21 cellular contexts compared by ENCODE assay signal in genomic region chr9:117750401-117750800, GRCh38. TPM values are rescaled to one million over a fixed set of nuclear protein-coding genes. Genes with fewer than 3 reads are reported as not detected.
DNase-seq lines count a peak whose midpoint lies in the region; ATAC-seq and TF ChIP-seq lines count a peak whose summit lies in the region.
"Had no signal": no experiment of that assay in that cellular context is flagged by ENCODE, and none has a peak within 500 bp of the region (broad histone marks: within the 10 kb centered on the region; RNA-seq: fewer than 3 reads in every experiment).

No MANE protein-coding gene starts in this region.

- no peak overlapping the region for H2BK5ac ChIP-seq in neuronal stem cell (ENCODE audit: low read length)

- H3K79me1 ChIP-seq in neuronal stem cell (ENCODE audit: low read depth, low read length), result no peaks in the 10 kb centered on the region

- no peak overlapping the region for H3K23ac ChIP-seq in neuronal stem cell (ENCODE audit: low read depth, low read length, poor library complexity)

- H3K27me3 ChIP-seq in endodermal cell (ENCODE audit: control insufficient read depth, insufficient read depth, low read length, poor library complexity, severe bottlenecking), result peaks cover 6% of the 10 kb centered on the region
- no peaks in the 10 kb centered on the region for H3K27me3 ChIP-seq in neuronal stem cell (ENCODE audit: control insufficient read depth in 3 of 3, insufficient read depth in 3 of 3, low read depth in 1 of 3, low read length in 3 of 3)
- no peaks in the 10 kb centered on the region for H3K27me3 ChIP-seq in ovary

- H3K9me3 Mint-ChIP-seq in endodermal cell, result peaks cover 8% of the 10 kb centered on the region
- H3K9me3 Mint-ChIP-seq in stimulated activated naive CD8-positive, alpha-beta T cell treated with anti-CD3 and anti-CD28 coated beads, Interleukin-15, amount 100 ng/mL, for 72 hours, result peaks cover 0 to 16% of the 10 kb centered on the region in 2 donors
- H3K9me3 Mint-ChIP-seq: CD8-positive, alpha-beta T cell had no signal

- no peak overlapping the region for H4K91ac ChIP-seq in neuronal stem cell (ENCODE audit: low read depth, low read length, poor library complexity)

- peaks cover 9% of the 10 kb centered on the region for H3K9me3 ChIP-seq in endodermal cell (ENCODE audit: control insufficient read depth, low read length)
- H3K9me3 ChIP-seq in mucosa of descending colon, result no peaks in the 10 kb centered on the region
- H3K9me3 ChIP-seq in neuronal stem cell (replicated peaks in 1 of 2; ENCODE audit: control insufficient read depth in 2 of 2, insufficient read depth in 1 of 2, low read depth in 1 of 2, low read length in 2 of 2), result peaks cover 0 to 2% of the 10 kb centered on the region in 2 donors
- no peaks in the 10 kb centered on the region for H3K9me3 ChIP-seq in ovary
- H3K9me3 ChIP-seq: BLaER1, Caco-2 had no signal

- 66% methylated on average over 2 of the region's 2 CpGs; no CpG with 5 or more reads in 1 of the 2 experiments for WGBS in endodermal cell (ENCODE audit: insufficient coverage in 1 of 2, insufficient read length in 1 of 2), 2 experiments
- no CpG with 5 or more reads among the region's 2 CpGs for WGBS in neuronal stem cell (ENCODE audit: extremely low coverage in 2 of 2, insufficient read length in 2 of 2, insufficient replicate concordance in 1 of 2), 2 donors
- 45 to 65% (median 62%) methylated on average over 2 of the region's 2 CpGs for WGBS in ovary, 3 donors

- peak; percentile 26 for ATAC-seq in mucosa of descending colon
- ATAC-seq in stimulated activated naive CD8-positive, alpha-beta T cell treated with anti-CD3 and anti-CD28 coated beads, Interleukin-15, amount 100 ng/mL, for 72 hours, result no peak
- ATAC-seq: CD8-positive, alpha-beta T cell had no signal

- in situ Hi-C loops in KBM-7 (cut with MboI; ENCODE audit: low pct_unique_long_range_greater_than_20kb, low sequenced_read_pairs), result no loop called here

- intact Hi-C loops in mucosa of descending colon (cut with DNase I, micrococcal nuclease) (no loop called here), ovary (cut with DNase I) (no loop called here)

- TF ChIP-seq CTCF in endodermal cell (conservative IDR thresholded peaks at IDR 0.05) (no peak), mucosa of descending colon (IDR thresholded peaks at IDR 0.05) (no peak), ovary (IDR thresholded peaks at IDR 0.05) (no peak)

- H3K4me1 Mint-ChIP-seq in endodermal cell, result peaks cover 14% of the 10 kb centered on the region
- no peaks in the 10 kb centered on the region for H3K4me1 Mint-ChIP-seq in stimulated activated naive CD8-positive, alpha-beta T cell treated with anti-CD3 and anti-CD28 coated beads, Interleukin-15, amount 100 ng/mL, for 72 hours
- H3K4me1 Mint-ChIP-seq: CD4-positive, CD25-positive, alpha-beta regulatory T cell had no signal

- no peak overlapping the region for H4K8ac ChIP-seq in neuronal stem cell (ENCODE audit: low read depth, low read length)

- H3K36me3 Mint-ChIP-seq in endodermal cell (ENCODE audit: low read depth), result no peaks in the 10 kb centered on the region
- H3K36me3 Mint-ChIP-seq: CD4-positive, CD25-positive, alpha-beta regulatory T cell; CD8-positive, alpha-beta T cell had no signal

- TF ChIP-seq EP300 in ovary (IDR thresholded peaks at IDR 0.05), result no peak

- H3K4ac ChIP-seq in neuronal stem cell (ENCODE audit: low read length), result no peak overlapping the region

- H2AK5ac ChIP-seq in neuronal stem cell (ENCODE audit: low read depth, low read length), result no peak overlapping the region

- H2BK15ac ChIP-seq in neuronal stem cell (ENCODE audit: low read length), result no peak overlapping the region

- peak; percentile 57 for DNase-seq in KBM-7
- DNase-seq in endodermal cell, result no peak
- no peak for DNase-seq in mucosa of descending colon
- no peak for DNase-seq in neuronal stem cell (ENCODE audit: low spot score)
- no peak for DNase-seq in NCI-H446 (lab: John Stamatoyannopoulos, UW)
- DNase-seq in ovary, result no peak
- DNase-seq in NCI-H69 (lab: John Stamatoyannopoulos, UW), result no peak
- DNase-seq in stimulated activated naive CD8-positive, alpha-beta T cell treated with anti-CD3 and anti-CD28 coated beads, Interleukin-15, amount 100 ng/mL, for 72 hours, result no peak
- DNase-seq: Caco-2; CD4-positive, CD25-positive, alpha-beta regulatory T cell; CD8-positive, alpha-beta T cell; DMS153; DND-41; GOT3; H7; HCEC 1CT had no signal

- no peak overlapping the region for H3K14ac ChIP-seq in neuronal stem cell (ENCODE audit: low read length)

- H3K27ac Mint-ChIP-seq in endodermal cell, result no peak overlapping the region
- H3K27ac Mint-ChIP-seq in stimulated activated naive CD8-positive, alpha-beta T cell treated with anti-CD3 and anti-CD28 coated beads, Interleukin-15, amount 100 ng/mL, for 72 hours, result peak overlapping the region in 1 of 2 donors; percentile 30
- H3K27ac Mint-ChIP-seq: B cell; CD4-positive, CD25-positive, alpha-beta regulatory T cell; CD8-positive, alpha-beta T cell had no signal

- H3K4me3 Mint-ChIP-seq in endodermal cell, result no peak overlapping the region
- H3K4me3 Mint-ChIP-seq in stimulated activated naive CD8-positive, alpha-beta T cell treated with anti-CD3 and anti-CD28 coated beads, Interleukin-15, amount 100 ng/mL, for 72 hours, result no peak overlapping the region
- H3K4me3 Mint-ChIP-seq: B cell; CD4-positive, CD25-positive, alpha-beta regulatory T cell; CD8-positive, alpha-beta T cell had no signal

- H3K4me3 ChIP-seq in endodermal cell (ENCODE audit: low read length) (peak overlapping the region; percentile 42), mucosa of descending colon (no peak overlapping the region), neuronal stem cell (ENCODE audit: low read length in 2 of 2) (no peak overlapping the region), ovary (no peak overlapping the region)
- H3K4me3 ChIP-seq: BLaER1 had no signal

- H3K36me3 ChIP-seq in endodermal cell (ENCODE audit: control insufficient read depth, insufficient read depth, low read length) (no peaks in the 10 kb centered on the region), mucosa of descending colon (ENCODE audit: low read depth) (no peaks in the 10 kb centered on the region), neuronal stem cell (replicated peaks in 1 of 2; ENCODE audit: control insufficient read depth in 2 of 2, insufficient read depth in 2 of 2, low read length in 2 of 2) (no peaks in the 10 kb centered on the region), ovary (no peaks in the 10 kb centered on the region)
- H3K36me3 ChIP-seq: BLaER1 had no signal

- H3K9ac ChIP-seq in endodermal cell (ENCODE audit: extremely low read depth, low read length, poor library complexity, severe bottlenecking), result no peak overlapping the region
- H3K9ac ChIP-seq in neuronal stem cell (ENCODE audit: low read depth, low read length, poor library complexity), result no peak overlapping the region
- H3K9ac ChIP-seq: BLaER1 had no signal

- peaks cover 11% of the 10 kb centered on the region for H3K4me1 ChIP-seq in endodermal cell (ENCODE audit: control insufficient read depth, insufficient read depth, low read length)
- H3K4me1 ChIP-seq in mucosa of descending colon (ENCODE audit: low read depth), result no peaks in the 10 kb centered on the region
- H3K4me1 ChIP-seq in neuronal stem cell (ENCODE audit: control insufficient read depth in 2 of 2, insufficient read depth in 1 of 2, low read depth in 1 of 2, low read length in 2 of 2), result no peaks in the 10 kb centered on the region
- H3K4me1 ChIP-seq in ovary (ENCODE audit: insufficient read depth), result no peaks in the 10 kb centered on the region
- H3K4me1 ChIP-seq: Caco-2 had no signal

- no peak overlapping the region for H3K27ac ChIP-seq in endodermal cell (ENCODE audit: low read depth, low read length)
- H3K27ac ChIP-seq in neuronal stem cell (replicated peaks; ENCODE audit: low read length), result no peak overlapping the region
- no peak overlapping the region for H3K27ac ChIP-seq in ovary
- H3K27ac ChIP-seq: 22Rv1, BLaER1, C4-2B had no signal

- TF ChIP-seq POLR2A in ovary (IDR thresholded peaks at IDR 0.05), result no peak

- no peak overlapping the region for H3K4me2 ChIP-seq in neuronal stem cell (ENCODE audit: insufficient read depth, low read length, poor library complexity, severe bottlenecking)
- H3K4me2 ChIP-seq: BLaER1 had no signal

- H2BK12ac ChIP-seq in neuronal stem cell (ENCODE audit: low read length), result no peak overlapping the region

- H3K18ac ChIP-seq in neuronal stem cell (ENCODE audit: low read length), result no peak overlapping the region

- no peak overlapping the region for H2BK120ac ChIP-seq in neuronal stem cell (ENCODE audit: low read depth, low read length)

- peak overlapping the region; percentile 32 for H2AFZ ChIP-seq in neuronal stem cell (ENCODE audit: low read length)

- H3K27me3 Mint-ChIP-seq in endodermal cell (ENCODE audit: insufficient read depth), result peaks cover 31% of the 10 kb centered on the region
- H3K27me3 Mint-ChIP-seq in stimulated activated naive CD8-positive, alpha-beta T cell treated with anti-CD3 and anti-CD28 coated beads, Interleukin-15, amount 100 ng/mL, for 72 hours, result peaks cover 48% of the 10 kb centered on the region
- H3K27me3 Mint-ChIP-seq: CD4-positive, CD25-positive, alpha-beta regulatory T cell had no signal

RNA-seq across cellular contexts. Expression of gene TLR4, which starts 46.2 kb away (rescaled TPM):
- total RNA-seq in endodermal cell, result under 1 TPM in 1 of 2 donors, not detected in 1; 0.07 TPM
- polyA plus RNA-seq in endodermal cell (2013, experiment 1 of 2), result 1.1 TPM
- 1.8 TPM for polyA plus RNA-seq in endodermal cell (2013, experiment 2 of 2)
- total RNA-seq in mucosa of descending colon, result 10 to 100 TPM in 2 of 3 donors, 1 to 10 TPM in 1; 6.9 to 16.1 (median 14.9) TPM
- 0.29 TPM for polyA plus RNA-seq in neuronal stem cell (2013, experiment 1 of 2)
- 0.33 TPM for polyA plus RNA-seq in neuronal stem cell (2013, experiment 2 of 2)
- 10 to 100 TPM in 2 of 7 donors, 1 to 10 TPM in 5; 4.1 to 12.5 (median 8.9) TPM for total RNA-seq in ovary
- polyA plus RNA-seq in ovary, result 10 to 100 TPM in 1 of 2 donors, 1 to 10 TPM in 1; 3.4 to 13.5 TPM
- total RNA-seq: Caco-2, H7 had no signal
- polyA plus RNA-seq: AG04450 had no signal

Comparison
In these comparisons a context has a peak if more than half of its experiments do, and no peak if none do; other contexts are left out.
1. RNA of gene TLR4, which starts 46.2 kb away (total RNA-seq): 6.9 to 16.1 TPM in mucosa of descending colon and 4.1 to 12.5 TPM in ovary; 0.07 TPM in endodermal cell; every median in the first group is over 4 times any median in the second.